Comparison of ENCODE assay signal across 9 cellular contexts in the genomic region with DNA sequence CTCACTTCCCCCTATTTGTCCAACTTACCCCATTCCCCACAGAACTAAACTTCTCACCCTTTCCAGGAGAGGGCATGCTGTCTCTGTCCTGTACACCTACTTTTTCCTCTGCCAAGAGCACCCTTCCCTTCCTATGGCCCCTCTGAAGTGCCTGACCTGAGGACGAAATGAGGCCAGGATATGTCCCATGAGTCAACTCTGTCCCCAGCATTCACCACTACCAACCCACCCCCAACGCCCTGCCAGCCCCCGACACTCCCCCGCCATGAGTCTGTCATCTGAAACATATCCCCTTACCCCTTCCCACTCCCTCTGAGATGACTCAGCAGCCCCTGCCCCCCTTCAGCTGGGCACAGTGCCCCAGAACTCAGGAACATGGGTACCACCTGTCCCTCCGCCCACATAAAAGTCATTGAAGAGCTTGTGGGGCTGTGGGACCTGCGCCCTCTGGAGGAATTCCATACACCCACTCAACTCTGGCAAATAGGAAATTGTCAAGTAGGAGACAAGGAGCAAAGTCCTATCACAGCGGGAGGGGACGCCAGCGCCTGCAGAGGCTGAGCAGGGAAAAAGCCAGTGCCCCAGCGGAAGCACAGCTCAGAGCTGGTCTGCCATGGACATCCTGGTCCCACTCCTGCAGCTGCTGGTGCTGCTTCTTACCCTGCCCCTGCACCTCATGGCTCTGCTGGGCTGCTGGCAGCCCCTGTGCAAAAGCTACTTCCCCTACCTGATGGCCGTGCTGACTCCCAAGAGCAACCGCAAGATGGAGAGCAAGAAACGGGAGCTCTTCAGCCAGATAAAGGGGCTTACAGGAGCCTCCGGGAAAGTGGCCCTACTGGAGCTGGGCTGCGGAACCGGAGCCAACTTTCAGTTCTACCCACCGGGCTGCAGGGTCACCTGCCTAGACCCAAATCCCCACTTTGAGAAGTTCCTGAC. TPM values are rescaled to one million over a fixed set of nuclear protein-coding genes. Genes with fewer than 3 reads are reported as not detected.
A peak's percentile ranks its signal among the peaks of the same experiment; 100 is the strongest.
DNase-seq lines count a peak whose midpoint lies in the region; ATAC-seq and TF ChIP-seq lines count a peak whose summit lies in the region.
"Had no signal": no experiment of that assay in that cellular context is flagged by ENCODE, and none has a peak within 500 bp of the region (broad histone marks: within the 10 kb centered on the region; RNA-seq: fewer than 3 reads in every experiment).

No MANE protein-coding gene starts in this region.

- no peak overlapping the region for H3K4me2 ChIP-seq in KMS-11

- H3K79me2 ChIP-seq in KMS-11 (ENCODE audit: insufficient read depth, low read depth) = no peaks in the 10 kb centered on the region

- peak; percentile 73 to 75 for ATAC-seq in right cardiac atrium

- no peaks in the 10 kb centered on the region for H3K36me3 ChIP-seq in KMS-11 (ENCODE audit: insufficient read depth)

- 12% methylated on average over 17 of the region's 17 CpGs for WGBS in right cardiac atrium

- no peaks in the 10 kb centered on the region for H3K4me1 ChIP-seq in KMS-11 (ENCODE audit: low read depth, poor library complexity, severe bottlenecking)
- peaks cover 2% of the 10 kb centered on the region for H3K4me1 ChIP-seq in right cardiac atrium (ENCODE audit: control insufficient read depth, insufficient read depth, low read length)

- H3K4me3 ChIP-seq in KMS-11 (IDR thresholded peaks at IDR 0.05; ENCODE audit: insufficient read depth, low read depth, low read length) = no peak overlapping the region
- H3K4me3 ChIP-seq in WI38 (ENCODE audit: low read depth, low read length) = no peak overlapping the region
- peak overlapping the region; percentile 66 for H3K4me3 ChIP-seq in right cardiac atrium (ENCODE audit: low read length)
- peak overlapping the region; percentile 44 for H3K4me3 ChIP-seq in retinal pigment epithelial cell (ENCODE audit: low read length)

- 0 out of 2 replicates have a peak, but pooled peaks have one; percentile 25 for TF ChIP-seq CTCF in KMS-11 (conservative IDR thresholded peaks at IDR 0.05; ENCODE audit: low read depth, low read length)
- TF ChIP-seq CTCF in WI38 (IDR thresholded peaks at IDR 0.05; ENCODE audit: low read depth, low read length) = peak; percentile 24
- TF ChIP-seq CTCF in retinal pigment epithelial cell (conservative IDR thresholded peaks at IDR 0.05; ENCODE audit: low read depth, low read length) = peak; percentile 67

- intact Hi-C loops in right cardiac atrium (cut with DNase I) = loop anchor here in 2 of 4 donors (5.0 kb wide), 2 partner anchors 36 to 41 kb away; a partner anchor contains a TSS

- H2AFZ ChIP-seq in KMS-11 (ENCODE audit: low read depth) = no peak overlapping the region

- H3K27ac ChIP-seq in KMS-11 = no peak overlapping the region
- peak overlapping the region; percentile 82 for H3K27ac ChIP-seq in right cardiac atrium (ENCODE audit: low read length)

- H3K27me3 ChIP-seq in KMS-11 (ENCODE audit: insufficient read depth, low read depth) = no peaks in the 10 kb centered on the region; the same call in 1 of the 2 replicates
- H3K27me3 ChIP-seq in right cardiac atrium (ENCODE audit: control insufficient read depth, insufficient read depth) = no peaks in the 10 kb centered on the region

- H3K9me3 ChIP-seq in right cardiac atrium (ENCODE audit: control insufficient read depth, low read length) = no peaks in the 10 kb centered on the region

- H3K9ac ChIP-seq in KMS-11 = no peak overlapping the region

- DNase-seq in NCI-H146 (lab: John Stamatoyannopoulos, UW) (peak; percentile 55), NCI-H146 treated with DMSO at 0.1 percent for 48 hours (lab: John Stamatoyannopoulos, UW; ENCODE audit: unreplicated experiment) (no peak), right cardiac atrium (peak; percentile 62 to 89 (median 81)), retinal pigment epithelial cell (ENCODE audit: low read depth) (peak; percentile 55), NCI-H1092 (lab: John Stamatoyannopoulos, UW) (no peak), cortex of kidney (lab: John Stamatoyannopoulos, UW) (no peak)
- DNase-seq: CD4-positive, CD25-positive, alpha-beta regulatory T cell had no signal

- no peaks in the 10 kb centered on the region for H4K20me1 ChIP-seq in KMS-11 (ENCODE audit: insufficient read depth)

RNA-seq across cellular contexts. Expression of a gene that starts 26.3 kb away (rescaled TPM):
- total RNA-seq in right cardiac atrium = 100 to 1,000 TPM; 465 to 674 (median 604) TPM
- polyA plus RNA-seq in right cardiac atrium = 288 TPM

RNA-seq across cellular contexts. Expression of a gene that starts 34.4 kb away (rescaled TPM):
- 100 to 1,000 TPM; 134 to 149 (median 139) TPM for total RNA-seq in right cardiac atrium
- polyA plus RNA-seq in right cardiac atrium = 205 TPM

RNA-seq across cellular contexts. Expression of a gene that starts 38.8 kb away (rescaled TPM):
- 10 to 100 TPM; 15.9 to 27.7 (median 23.3) TPM for total RNA-seq in right cardiac atrium
- polyA plus RNA-seq in right cardiac atrium = 24.1 TPM

RNA-seq across cellular contexts. Expression of a gene that starts 44.7 kb away (rescaled TPM):
- total RNA-seq in right cardiac atrium = 1 to 10 TPM; 1.3 to 2.9 (median 1.4) TPM
- 1.6 TPM for polyA plus RNA-seq in right cardiac atrium
- total RNA-seq: CD4-positive, CD25-positive, alpha-beta regulatory T cell had no signal
- polyA plus RNA-seq: CD4-positive, CD25-positive, alpha-beta regulatory T cell had no signal

RNA-seq across cellular contexts. Expression of a gene that starts 47.4 kb away (rescaled TPM):
- 1,000 to 10,000 TPM; 1,076 to 1,430 (median 1,264) TPM for total RNA-seq in right cardiac atrium
- polyA plus RNA-seq in right cardiac atrium = 1,376 TPM

Comparison
In these comparisons a context has a peak if more than half of its experiments do, and no peak if none do; other contexts are left out.
1. DNase-seq: peak in NCI-H146 (single experiment), right cardiac atrium (3 of 3) and retinal pigment epithelial cell (single experiment); none in NCI-H146 treated with DMSO at 0.1 percent for 48 hours (single experiment), NCI-H1092 (single experiment) and cortex of kidney (single experiment).
2. H3K4me3 ChIP-seq: peak in right cardiac atrium (single experiment) and retinal pigment epithelial cell (single experiment); none in KMS-11 (single experiment) and WI38 (single experiment).
3. Peak in every context shown above with its lines, with median percentiles within 50 percentile points of each other: CTCF ChIP-seq.